8 cellular contexts compared by ENCODE assay signal in genomic region chr1:28368608-28369007, GRCh38. TPM values are rescaled to one million over a fixed set of nuclear protein-coding genes. Genes with fewer than 3 reads are reported as not detected.
DNase-seq lines count a peak whose midpoint lies in the region; ATAC-seq and TF ChIP-seq lines count a peak whose summit lies in the region.
"Not testable (repeated sequence)": the region's sequence is repeated elsewhere in the genome, so short reads cannot be mapped to it uniquely, and the experiment has no call there.

No MANE protein-coding gene starts in this region.

- H3K36me3 Mint-ChIP-seq in CD4-positive, CD25-positive, alpha-beta regulatory T cell; IgD-negative memory B cell; T-helper 1 cell treated with Interleukin-12 subunit alpha and Interleukin-12 subunit beta and Interleukin-4 antibody, amounts not matched to agents 30 μg/mL and 1 μg/mL, for 36 hours (ENCODE audit: low read depth); activated T-cell treated with anti-CD3 and anti-CD28 coated beads, Interleukin-2, amount 50 U/mL, for 72 hours (ENCODE audit: insufficient read depth in 2 of 2); immature natural killer cell: not testable (repeated sequence)
- H3K36me3 Mint-ChIP-seq in brain, result peaks cover 11% of the 10 kb centered on the region

- H3K9me3 Mint-ChIP-seq in CD4-positive, CD25-positive, alpha-beta regulatory T cell; IgD-negative memory B cell; T-helper 1 cell treated with Interleukin-12 subunit alpha and Interleukin-12 subunit beta and Interleukin-4 antibody, amounts not matched to agents 30 μg/mL and 1 μg/mL, for 36 hours; activated T-cell treated with anti-CD3 and anti-CD28 coated beads, Interleukin-2, amount 50 U/mL, for 72 hours; brain; immature natural killer cell; stimulated activated naive CD8-positive, alpha-beta T cell treated with anti-CD3 and anti-CD28 coated beads, Interleukin-15, amount 100 ng/mL, for 72 hours: not testable (repeated sequence)

- H3K27me3 ChIP-seq in CD4-positive, CD25-positive, alpha-beta regulatory T cell (ENCODE audit: control insufficient read depth, insufficient read depth, low read length); neuron (ENCODE audit: insufficient read depth, low read length): not testable (repeated sequence)

- peaks cover 18% of the 10 kb centered on the region for H3K27me3 Mint-ChIP-seq in CD4-positive, CD25-positive, alpha-beta regulatory T cell
- not testable (repeated sequence) for H3K27me3 Mint-ChIP-seq in IgD-negative memory B cell; T-helper 1 cell treated with Interleukin-12 subunit alpha and Interleukin-12 subunit beta and Interleukin-4 antibody, amounts not matched to agents 30 μg/mL and 1 μg/mL, for 36 hours (ENCODE audit: low read depth); activated T-cell treated with anti-CD3 and anti-CD28 coated beads, Interleukin-2, amount 50 U/mL, for 72 hours (ENCODE audit: low read depth); stimulated activated naive CD8-positive, alpha-beta T cell treated with anti-CD3 and anti-CD28 coated beads, Interleukin-15, amount 100 ng/mL, for 72 hours
- H3K27me3 Mint-ChIP-seq in brain, result peaks cover 13% of the 10 kb centered on the region
- H3K27me3 Mint-ChIP-seq in immature natural killer cell (ENCODE audit: low read depth in 3 of 3), result peaks cover 4 to 11% (median 6%) of the 10 kb centered on the region in 3 donors

- H3K27ac Mint-ChIP-seq in CD4-positive, CD25-positive, alpha-beta regulatory T cell, result peak overlapping the region; percentile 91 to 98 (median 96)
- peak overlapping the region in 2 of 3 donors; percentile 76 to 93 for H3K27ac Mint-ChIP-seq in IgD-negative memory B cell
- peak overlapping the region; percentile 91 for H3K27ac Mint-ChIP-seq in T-helper 1 cell treated with Interleukin-12 subunit alpha and Interleukin-12 subunit beta and Interleukin-4 antibody, amounts not matched to agents 30 μg/mL and 1 μg/mL, for 36 hours
- peak overlapping the region; percentile 87 for H3K27ac Mint-ChIP-seq in activated T-cell treated with anti-CD3 and anti-CD28 coated beads, Interleukin-2, amount 50 U/mL, for 72 hours
- peak overlapping the region; percentile 90 to 99 (median 98) for H3K27ac Mint-ChIP-seq in brain
- H3K27ac Mint-ChIP-seq in immature natural killer cell, result peak overlapping the region in 5 of 6 donors; percentile 82 to 92 (median 88)
- H3K27ac Mint-ChIP-seq in stimulated activated naive CD8-positive, alpha-beta T cell treated with anti-CD3 and anti-CD28 coated beads, Interleukin-15, amount 100 ng/mL, for 72 hours, result peak overlapping the region; percentile 98 to 100

- peak overlapping the region; percentile 84 for H3K4me3 ChIP-seq in CD4-positive, CD25-positive, alpha-beta regulatory T cell (ENCODE audit: low read depth, low read length)
- not testable (repeated sequence) for H3K4me3 ChIP-seq in neuron (ENCODE audit: low read length)

- H3K36me3 ChIP-seq in CD4-positive, CD25-positive, alpha-beta regulatory T cell (ENCODE audit: control insufficient read depth, insufficient read depth, low read length); neuron (ENCODE audit: insufficient read depth, low read length): not testable (repeated sequence)

- peak overlapping the region; percentile 95 to 96 (median 96) for H3K4me3 Mint-ChIP-seq in CD4-positive, CD25-positive, alpha-beta regulatory T cell
- H3K4me3 Mint-ChIP-seq in IgD-negative memory B cell, result peak overlapping the region in 3 of 4 donors; percentile 87 to 96 (median 94)
- peak overlapping the region; percentile 89 for H3K4me3 Mint-ChIP-seq in T-helper 1 cell treated with Interleukin-12 subunit alpha and Interleukin-12 subunit beta and Interleukin-4 antibody, amounts not matched to agents 30 μg/mL and 1 μg/mL, for 36 hours
- peak overlapping the region; percentile 87 to 94 for H3K4me3 Mint-ChIP-seq in activated T-cell treated with anti-CD3 and anti-CD28 coated beads, Interleukin-2, amount 50 U/mL, for 72 hours
- H3K4me3 Mint-ChIP-seq in brain, result peak overlapping the region; percentile 87 to 99 (median 97)
- peak overlapping the region; percentile 91 to 95 (median 93) for H3K4me3 Mint-ChIP-seq in immature natural killer cell
- peak overlapping the region; percentile 96 to 97 for H3K4me3 Mint-ChIP-seq in stimulated activated naive CD8-positive, alpha-beta T cell treated with anti-CD3 and anti-CD28 coated beads, Interleukin-15, amount 100 ng/mL, for 72 hours

- peaks cover 8 to 30% (median 17%) of the 10 kb centered on the region in 4 donors for H3K4me1 Mint-ChIP-seq in CD4-positive, CD25-positive, alpha-beta regulatory T cell
- H3K4me1 Mint-ChIP-seq in IgD-negative memory B cell (peaks cover 15 to 23% (median 20%) of the 10 kb centered on the region in 3 donors), brain (peaks cover 36% of the 10 kb centered on the region), immature natural killer cell (peaks cover 41 to 50% of the 10 kb centered on the region in 2 donors)
- peaks cover 18% of the 10 kb centered on the region for H3K4me1 Mint-ChIP-seq in T-helper 1 cell treated with Interleukin-12 subunit alpha and Interleukin-12 subunit beta and Interleukin-4 antibody, amounts not matched to agents 30 μg/mL and 1 μg/mL, for 36 hours (ENCODE audit: low read depth)
- peaks cover 17% of the 10 kb centered on the region for H3K4me1 Mint-ChIP-seq in activated T-cell treated with anti-CD3 and anti-CD28 coated beads, Interleukin-2, amount 50 U/mL, for 72 hours (ENCODE audit: low read depth)
- H3K4me1 Mint-ChIP-seq in stimulated activated naive CD8-positive, alpha-beta T cell treated with anti-CD3 and anti-CD28 coated beads, Interleukin-15, amount 100 ng/mL, for 72 hours, result peaks cover 35% of the 10 kb centered on the region

- ATAC-seq in CD4-positive, CD25-positive, alpha-beta regulatory T cell (ENCODE audit: low read depth in 2 of 2); activated T-cell treated with anti-CD3 and anti-CD28 coated beads, Interleukin-2, amount 50 U/mL, for 72 hours (replicated peaks in 1 of 2); stimulated activated naive CD8-positive, alpha-beta T cell treated with anti-CD3 and anti-CD28 coated beads, Interleukin-15, amount 100 ng/mL, for 72 hours: not testable (repeated sequence)

- not testable (repeated sequence) for H3K9me3 ChIP-seq in CD4-positive, CD25-positive, alpha-beta regulatory T cell (ENCODE audit: control insufficient read depth in 2 of 2, low read length in 2 of 2); neuron (ENCODE audit: low read length)

- peak overlapping the region; percentile 99 for H2AFZ ChIP-seq in neuron (ENCODE audit: low read depth, low read length)

- not testable (repeated sequence) for H3K27ac ChIP-seq in CD4-positive, CD25-positive, alpha-beta regulatory T cell (ENCODE audit: insufficient read depth, low read length, poor library complexity, severe bottlenecking)

- TF ChIP-seq CTCF in brain (conservative IDR thresholded peaks at IDR 0.05), result not testable (repeated sequence)

- not testable (repeated sequence) for DNase-seq in CD4-positive, CD25-positive, alpha-beta regulatory T cell; activated T-cell treated with anti-CD3 and anti-CD28 coated beads, Interleukin-2, amount 50 U/mL, for 72 hours; immature natural killer cell; stimulated activated naive CD8-positive, alpha-beta T cell treated with anti-CD3 and anti-CD28 coated beads, Interleukin-15, amount 100 ng/mL, for 72 hours

- H3K4me1 ChIP-seq in CD4-positive, CD25-positive, alpha-beta regulatory T cell (ENCODE audit: control insufficient read depth, insufficient read depth, low read length, poor library complexity, severe bottlenecking), result peaks cover 14% of the 10 kb centered on the region
- not testable (repeated sequence) for H3K4me1 ChIP-seq in neuron (ENCODE audit: insufficient read depth, low read length)

RNA-seq across cellular contexts. Expression of gene PHACTR4, which starts 0.9 kb away (rescaled TPM):
- total RNA-seq in CD4-positive, CD25-positive, alpha-beta regulatory T cell, result 29.4 TPM
- 1 to 10 TPM; 4.9 to 8.2 (median 5.0) TPM for polyA plus RNA-seq in CD4-positive, CD25-positive, alpha-beta regulatory T cell
- 18.5 TPM for polyA plus RNA-seq in IgD-negative memory B cell
- 10 to 100 TPM; 29.7 to 33.7 TPM for total RNA-seq in activated T-cell treated with anti-CD3 and anti-CD28 coated beads, Interleukin-2, amount 50 U/mL, for 72 hours
- polyA plus RNA-seq in brain (ENCODE audit: insufficient read depth, low read depth, low replicate concordance), result 43.9 TPM
- 10 to 100 TPM in 1 of 3 donors, 1 to 10 TPM in 2; 4.2 to 22.5 (median 6.9) TPM for polyA plus RNA-seq in immature natural killer cell

RNA-seq across cellular contexts. Expression of gene MED18, which starts 39.8 kb away (rescaled TPM):
- total RNA-seq in CD4-positive, CD25-positive, alpha-beta regulatory T cell, result 5.2 TPM
- 10 to 100 TPM in 2 of 4 donors, 1 to 10 TPM in 2; 7.0 to 12.7 (median 9.2) TPM for polyA plus RNA-seq in CD4-positive, CD25-positive, alpha-beta regulatory T cell
- 12.6 TPM for polyA plus RNA-seq in IgD-negative memory B cell
- 10 to 100 TPM; 25.9 to 27.9 TPM for total RNA-seq in activated T-cell treated with anti-CD3 and anti-CD28 coated beads, Interleukin-2, amount 50 U/mL, for 72 hours
- 17.1 TPM for polyA plus RNA-seq in brain (ENCODE audit: insufficient read depth, low read depth, low replicate concordance)
- 10 to 100 TPM in 1 of 3 donors, 1 to 10 TPM in 2; 2.3 to 15.8 (median 4.5) TPM for polyA plus RNA-seq in immature natural killer cell
